Comparison of ENCODE assay signal across 8 cellular contexts in the genomic region with DNA sequence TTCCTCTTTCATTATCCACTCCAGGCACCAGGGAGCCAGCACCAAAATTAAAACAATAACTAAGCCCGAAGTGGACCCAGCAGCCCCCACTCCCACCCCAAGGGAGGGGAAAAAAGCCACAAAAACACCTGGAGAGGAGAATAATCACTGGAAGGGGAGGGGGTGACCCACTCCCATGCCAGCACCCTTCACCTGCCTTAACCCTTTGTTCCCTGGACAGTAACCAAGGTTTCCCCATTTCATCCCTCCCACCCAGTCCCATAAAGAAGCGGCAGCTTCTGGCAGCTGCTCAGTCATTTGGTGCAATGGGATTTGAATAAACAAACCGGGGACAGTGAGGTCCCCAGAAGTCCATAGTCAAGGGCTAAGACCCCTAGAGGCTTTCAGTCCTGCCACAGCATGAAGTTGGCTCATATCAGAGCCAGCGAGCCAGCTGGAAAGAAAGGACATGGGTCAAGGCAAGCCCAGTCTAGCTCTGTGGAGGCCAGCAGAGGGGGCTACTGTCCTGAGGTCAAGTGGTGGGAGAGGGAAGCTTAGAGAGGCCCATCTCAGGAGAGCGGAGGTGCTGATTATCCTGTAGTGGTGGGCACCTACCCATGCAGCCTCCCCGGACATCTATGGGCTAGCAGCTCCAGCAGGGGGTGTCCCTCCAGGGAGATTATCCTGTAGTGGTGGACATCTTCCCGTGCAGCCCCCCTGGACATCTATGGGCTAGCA. TPM values are rescaled to one million over a fixed set of nuclear protein-coding genes. Genes with fewer than 3 reads are reported as not detected.
A peak's percentile ranks its signal among the peaks of the same experiment; 100 is the strongest.
DNase-seq lines count a peak whose midpoint lies in the region; ATAC-seq and TF ChIP-seq lines count a peak whose summit lies in the region.

No MANE protein-coding gene starts in this region.

- H3K27me3 Mint-ChIP-seq in Calu3 (ENCODE audit: unreplicated experiment) = peaks cover 86% of the 10 kb centered on the region

- ATAC-seq in HG03159 (IDR thresholded peaks at IDR 0.05; ENCODE audit: unreplicated experiment) (no peak), HG02610 (IDR thresholded peaks at IDR 0.05; ENCODE audit: unreplicated experiment) (no peak), HG02852 (IDR thresholded peaks at IDR 0.05; ENCODE audit: unreplicated experiment) (no peak)

- H3K27me3 ChIP-seq in MM.1S (replicated peaks; ENCODE audit: insufficient read depth, low read length) = peaks cover 12% of the 10 kb centered on the region
- H3K27me3 ChIP-seq in brain microvascular endothelial cell (replicated peaks) = peaks cover 76% of the 10 kb centered on the region

- H3K4me3 ChIP-seq in MM.1S (ENCODE audit: low read length) (no peak overlapping the region), brain microvascular endothelial cell (ENCODE audit: low read depth, low read length) (no peak overlapping the region)

- peaks cover 25% of the 10 kb centered on the region for H3K4me1 ChIP-seq in MM.1S (ENCODE audit: low read length)

- no peaks in the 10 kb centered on the region for H3K9me3 Mint-ChIP-seq in Calu3 (ENCODE audit: low read depth, unreplicated experiment)

- H3K36me3 Mint-ChIP-seq in Calu3 (ENCODE audit: insufficient read depth, unreplicated experiment) = no peaks in the 10 kb centered on the region

- CTCF ChIA-PET in Calu3 (lab: Charles Lee) = interaction anchor here (0.6 to 2.0 kb wide), 6 partner anchors 11 to 179 kb away, joined by 3 to 7 read pairs (median 4); no protein-coding TSS in a partner anchor

- no peak overlapping the region for H3K4me3 Mint-ChIP-seq in Calu3 (ENCODE audit: low read depth, unreplicated experiment)

- DNase-seq in G401 (ENCODE audit: low spot score) (peak; percentile 51), MM.1S (no peak), brain microvascular endothelial cell (no peak), midbrain (lab: John Stamatoyannopoulos, UW) (peak; percentile 30), Calu3 (no peak)

- H3K4me2 ChIP-seq in MM.1S (ENCODE audit: low read depth, low read length) = no peak overlapping the region

- H3K9me2 ChIP-seq in MM.1S (replicated peaks; ENCODE audit: insufficient read depth, low read length) = no peaks in the 10 kb centered on the region

- H3K27ac ChIP-seq in MM.1S (ENCODE audit: low read length) (no peak overlapping the region), brain microvascular endothelial cell (no peak overlapping the region)

- peaks cover 9% of the 10 kb centered on the region for H3K4me1 Mint-ChIP-seq in Calu3 (ENCODE audit: low read depth, unreplicated experiment)

- peak; percentile 31 for TF ChIP-seq CTCF in MM.1S (IDR thresholded peaks at IDR 0.05; ENCODE audit: low read length)
- peak; percentile 70 for TF ChIP-seq CTCF in brain microvascular endothelial cell (IDR thresholded peaks at IDR 0.05; ENCODE audit: low read depth, low read length, missing control alignments)
- TF ChIP-seq CTCF in Calu3 (IDR thresholded peaks at IDR 0.05; ENCODE audit: unreplicated experiment) = no peak

- no peak overlapping the region for H3K27ac Mint-ChIP-seq in Calu3 (ENCODE audit: unreplicated experiment)

- intact Hi-C loops in Calu3 (cut with micrococcal nuclease; ENCODE audit: unreplicated experiment) = no loop called here

- H3K9ac ChIP-seq in MM.1S (ENCODE audit: low read length) = no peak overlapping the region

- in situ Hi-C loops in G401 (cut with HindIII; ENCODE audit: low sequenced_read_pairs) (loop anchor here (25.0 kb wide), 1 partner anchor 299 kb away; a partner anchor contains a TSS), brain microvascular endothelial cell (cut with HindIII; ENCODE audit: low pct_ligation_motif_present, low sequenced_read_pairs) (no loop called here)

- H4K20me1 ChIP-seq in MM.1S (ENCODE audit: insufficient read depth, low read length) = no peaks in the 10 kb centered on the region

- no peaks in the 10 kb centered on the region for H3K9me3 ChIP-seq in MM.1S (replicated peaks; ENCODE audit: insufficient read depth, low read length)

- H3K36me3 ChIP-seq in MM.1S (replicated peaks; ENCODE audit: insufficient read depth, low read length) (no peaks in the 10 kb centered on the region), brain microvascular endothelial cell (replicated peaks) (no peaks in the 10 kb centered on the region)

- H2AFZ ChIP-seq in MM.1S (ENCODE audit: low read length) = no peak overlapping the region

- H3F3A ChIP-seq in MM.1S (ENCODE audit: insufficient read depth, low read length) = no peaks in the 10 kb centered on the region; the same call in 1 of the 2 replicates

- no peaks in the 10 kb centered on the region for H3K79me2 ChIP-seq in MM.1S (ENCODE audit: low read length)

- BruUV-seq in Calu3 (replicated peaks; lab: Mats Ljungman, UMichigan) = no TSS peak

RNA-seq across cellular contexts. Expression of a gene that starts 58.8 kb away (rescaled TPM):
- 17.5 and 32.2 TPM in 2 replicates for total RNA-seq in G401 (2014; rRNA removed; shearing (Covaris generic))
- total RNA-seq in Calu3 (2022) = not detected in 2 replicates

Comparison
In these comparisons a context has a peak if more than half of its experiments do, and no peak if none do; other contexts are left out.
1. DNase-seq: peak in G401 (single experiment) and midbrain (single experiment); none in MM.1S (single experiment), brain microvascular endothelial cell (single experiment) and Calu3 (single experiment).
2. RNA of a gene that starts 58.8 kb away (total RNA-seq): 17.5 to 32.2 TPM in G401; not detected in Calu3; every median in the first group is over 10 times any median in the second.